In the genomic region with DNA sequence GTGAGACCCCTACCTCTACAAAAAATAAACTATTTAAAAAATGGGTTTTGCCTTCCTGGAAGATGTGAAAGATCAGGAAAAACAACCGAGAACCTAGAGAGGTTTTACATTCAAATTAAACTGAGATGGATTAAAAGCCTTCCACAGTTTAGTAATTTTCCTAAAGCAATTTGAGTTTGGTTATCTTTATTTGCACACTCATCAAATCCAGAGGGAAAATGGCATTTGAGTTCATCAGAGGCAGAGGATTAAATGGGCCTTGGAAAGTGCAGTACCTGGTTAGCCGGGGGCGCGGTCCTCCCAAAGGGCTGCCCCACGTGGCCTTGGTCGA, we compare ENCODE assay signal across 12 cellular contexts.
"Had no signal": no experiment of that assay in that cellular context is flagged by ENCODE, and none has a peak within 500 bp of the region (broad histone marks: within the 10 kb centered on the region; RNA-seq: fewer than 3 reads in every experiment).

No MANE protein-coding gene starts in this region.

- H3K4me1 ChIP-seq: lower lobe of right lung, thyroid gland, vagina had no signal

- H3K4me3 ChIP-seq: esophagus muscularis mucosa, lower lobe of right lung, thyroid gland, vagina had no signal

- H3K4me1 Mint-ChIP-seq: activated naive CD8-positive, alpha-beta T cell treated with anti-CD3 and anti-CD28 coated beads for 36 hours had no signal

- H3K4me3 Mint-ChIP-seq: activated naive CD8-positive, alpha-beta T cell treated with anti-CD3 and anti-CD28 coated beads for 36 hours; activated T-cell treated with anti-CD3 and anti-CD28 coated beads, Interleukin-2, amount 50 U/mL, for 24 hours; nephron had no signal

- H3K27ac Mint-ChIP-seq: activated naive CD8-positive, alpha-beta T cell treated with anti-CD3 and anti-CD28 coated beads for 36 hours; activated T-cell treated with anti-CD3 and anti-CD28 coated beads, Interleukin-2, amount 50 U/mL, for 24 hours; nephron had no signal

- H3K9me3 ChIP-seq: esophagus muscularis mucosa, lower lobe of right lung, thyroid gland, vagina had no signal

- H3K27me3 ChIP-seq: thyroid gland, vagina had no signal

- DNase-seq: activated CD4-positive, alpha-beta T cell treated with anti-CD3 and anti-CD28 coated beads, Interleukin-2, amount 50 U/mL, for 4 hours; activated CD4-positive, CD25-positive, alpha-beta regulatory T cell treated with anti-CD3 and anti-CD28 coated beads, Interleukin-2, amount 50 U/mL, for 72 hours; activated effector memory CD4-positive, alpha-beta T cell treated with anti-CD3 and anti-CD28 coated beads, Interleukin-2, amount 50 U/mL, for 16 hours; activated naive CD8-positive, alpha-beta T cell treated with anti-CD3 and anti-CD28 coated beads for 36 hours; activated T-cell treated with anti-CD3 and anti-CD28 coated beads, Interleukin-2, amount 50 U/mL, for 24 hours; lower lobe of right lung; stimulated activated CD4-positive, alpha-beta T cell treated with anti-CD3 and anti-CD28 coated beads, Interleukin-15, amount 100 ng/mL, for 24 hours; SW 1271; thyroid gland had no signal

- H3K36me3 Mint-ChIP-seq: activated naive CD8-positive, alpha-beta T cell treated with anti-CD3 and anti-CD28 coated beads for 36 hours had no signal

- H3K36me3 ChIP-seq: esophagus muscularis mucosa, lower lobe of right lung, thyroid gland, vagina had no signal

- ATAC-seq: lower lobe of right lung had no signal

- H3K9me3 Mint-ChIP-seq: activated naive CD8-positive, alpha-beta T cell treated with anti-CD3 and anti-CD28 coated beads for 36 hours; activated T-cell treated with anti-CD3 and anti-CD28 coated beads, Interleukin-2, amount 50 U/mL, for 24 hours; nephron had no signal

- H3K27ac ChIP-seq: esophagus muscularis mucosa, lower lobe of right lung, thyroid gland, vagina had no signal
